Comparison of ENCODE assay signal across 10 cellular contexts in the genomic region with DNA sequence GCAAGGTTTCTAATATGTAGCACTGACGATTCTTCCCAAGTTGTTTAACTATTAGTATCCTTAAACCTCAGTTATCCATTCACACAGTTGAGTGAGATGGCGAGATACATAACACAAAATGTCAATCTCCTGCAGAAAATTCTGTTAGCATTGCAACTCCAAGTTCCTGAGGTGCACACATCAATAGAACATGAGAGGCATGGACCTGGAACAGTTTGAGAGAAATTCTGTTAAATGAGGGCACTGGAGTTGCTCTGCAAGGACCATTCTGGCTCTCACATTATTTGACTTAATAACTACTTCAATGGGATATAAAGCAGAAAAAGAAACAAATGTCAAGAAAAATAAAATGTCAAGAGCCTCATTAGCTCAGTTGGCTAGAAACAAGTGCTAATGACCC.
"Had no signal": no experiment of that assay in that cellular context is flagged by ENCODE, and none has a peak within 500 bp of the region (broad histone marks: within the 10 kb centered on the region; RNA-seq: fewer than 3 reads in every experiment).

No MANE protein-coding gene starts in this region.

- DNase-seq: GM23248, GOT3, H7, HFFc6, IMR-90, KG1 had no signal

- H3K27ac ChIP-seq: GM23248 had no signal

- FAIRE-seq: HTR-8/SVneo, K562 had no signal

- H3K9me3 Mint-ChIP-seq: HFFc6 had no signal

- H3K4me3 ChIP-seq: GM23248, HAP-1, K562 had no signal

- H3K4me1 ChIP-seq: HAP-1 had no signal

- ATAC-seq: HCT116, K562 had no signal

- H3K4me3 Mint-ChIP-seq: HFFc6 had no signal

- H3K27ac Mint-ChIP-seq: HFFc6 had no signal

- H3K9ac ChIP-seq: GM23248 had no signal

- H3K9me3 ChIP-seq: HAP-1 had no signal

- H2AFZ ChIP-seq: GM23248 had no signal

- H3K36me3 ChIP-seq: HAP-1 had no signal
